21 cellular contexts compared by ENCODE assay signal in genomic region chr10:27658788-27659187, GRCh38.
DNase-seq lines count a peak whose midpoint lies in the region; ATAC-seq and TF ChIP-seq lines count a peak whose summit lies in the region.
"Had no signal": no experiment of that assay in that cellular context is flagged by ENCODE, and none has a peak within 500 bp of the region (broad histone marks: within the 10 kb centered on the region; RNA-seq: fewer than 3 reads in every experiment).

No MANE protein-coding gene starts in this region.

- H3K4me3 ChIP-seq in MG63 (no peak overlapping the region), epithelial cell of esophagus (ENCODE audit: low read length) (no peak overlapping the region), osteoblast (ENCODE audit: insufficient read depth, low read length) (no peak overlapping the region), HAP-1 (no peak overlapping the region)

- H3K36me3 Mint-ChIP-seq in CD14-positive monocyte = no peaks in the 10 kb centered on the region
- H3K36me3 Mint-ChIP-seq: activated naive CD4-positive, alpha-beta T cell treated with anti-CD3 and anti-CD28 coated beads, Interleukin-2, amount 10 ng/mL, durations not matched to agents 7 days and 5 days; type B pancreatic cell had no signal

- H3K27ac ChIP-seq in osteoblast (ENCODE audit: low read depth, low read length) = peak overlapping the region; percentile 49

- H3K4me1 ChIP-seq in osteoblast (ENCODE audit: insufficient read depth, low read length) = peaks cover 48% of the 10 kb centered on the region
- H3K4me1 ChIP-seq in HAP-1 = no peaks in the 10 kb centered on the region

- ATAC-seq in HG02798 (IDR thresholded peaks at IDR 0.05; ENCODE audit: poor library complexity, unreplicated experiment) = no peak
- ATAC-seq: stimulated activated naive CD8-positive, alpha-beta T cell treated with anti-CD3 and anti-CD28 coated beads, Interleukin-15, amount 100 ng/mL, for 72 hours had no signal

- in situ Hi-C loops in ACHN (cut with HindIII; ENCODE audit: low pct_ligation_motif_present, low pct_unique_long_range_greater_than_20kb, low sequenced_read_pairs) (no loop called here), HAP-1 (cut with MboI; ENCODE audit: low sequenced_read_pairs) (loop anchor here (10.0 kb wide), 1 partner anchor 104 kb away; no protein-coding TSS in a partner anchor)

- TF ChIP-seq CTCF in epithelial cell of esophagus (IDR thresholded peaks at IDR 0.05; ENCODE audit: insufficient read depth, low read depth, low read length, missing control alignments) = no peak
- TF ChIP-seq CTCF in osteoblast (IDR thresholded peaks at IDR 0.05; ENCODE audit: extremely low read depth, low read depth, low read length) = no peak
- no peak for TF ChIP-seq CTCF in CD14-positive monocyte (IDR thresholded peaks at IDR 0.05)

- H3K9me3 ChIP-seq in MG63 (no peaks in the 10 kb centered on the region), osteoblast (ENCODE audit: low read depth, low read length) (no peaks in the 10 kb centered on the region), HAP-1 (no peaks in the 10 kb centered on the region)

- H3K4me2 ChIP-seq in osteoblast (ENCODE audit: insufficient read depth, low read length) = peak overlapping the region; percentile 55

- peak; percentile 73 for DNase-seq in GM03348 (ENCODE audit: low spot score)
- DNase-seq in MG63 = peak; percentile 54
- DNase-seq in epithelial cell of esophagus (ENCODE audit: low read depth) = peak; percentile 73
- DNase-seq in osteoblast (ENCODE audit: insufficient read length, low spot score, missing footprints) = peak; percentile 91
- no peak for DNase-seq in ACHN
- no peak for DNase-seq in HAP-1 (ENCODE audit: low spot score in 2 of 2)
- DNase-seq in CD14-positive monocyte (ENCODE audit: low spot score) = no peak
- DNase-seq: activated CD8-positive, alpha-beta memory T cell treated with anti-CD3 and anti-CD28 coated beads for 24 hours; activated naive CD4-positive, alpha-beta T cell treated with anti-CD3 and anti-CD28 coated beads, Interleukin-2, amount 10 ng/mL, durations not matched to agents 7 days and 5 days; activated T-cell treated with anti-CD3 and anti-CD28 coated beads, Interleukin-2, amount 50 U/mL, for 48 hours; COR-L47; hypothalamus; islet precursor cell; Karpas-422; NCI-H1105; NCI-H524 treated with DMSO at 0.1 percent for 48 hours; stimulated activated CD4-positive, alpha-beta T cell treated with anti-CD3 and anti-CD28 coated beads, Interleukin-4, amount 100 ng/mL, for 4 hours; stimulated activated naive CD8-positive, alpha-beta T cell treated with anti-CD3 and anti-CD28 coated beads, Interleukin-15, amount 100 ng/mL, for 72 hours had no signal

- intact Hi-C loops in CD14-positive monocyte (cut with micrococcal nuclease) = loop anchor here (5.0 kb wide), 2 partner anchors 101 to 211 kb away; no protein-coding TSS in a partner anchor

- H3K36me3 ChIP-seq in MG63 = peaks cover 11% of the 10 kb centered on the region
- H3K36me3 ChIP-seq in osteoblast (ENCODE audit: insufficient read depth, low read length) = no peaks in the 10 kb centered on the region
- H3K36me3 ChIP-seq in HAP-1 (replicated peaks) = no peaks in the 10 kb centered on the region

- H2AFZ ChIP-seq in osteoblast (ENCODE audit: low read length) = no peak overlapping the region

- no peaks in the 10 kb centered on the region for H4K20me1 ChIP-seq in osteoblast (ENCODE audit: insufficient read depth, low read length)

- H3K9me3 Mint-ChIP-seq in CD14-positive monocyte = no peaks in the 10 kb centered on the region
- H3K9me3 Mint-ChIP-seq: activated naive CD4-positive, alpha-beta T cell treated with anti-CD3 and anti-CD28 coated beads, Interleukin-2, amount 10 ng/mL, durations not matched to agents 7 days and 5 days; stimulated activated naive CD8-positive, alpha-beta T cell treated with anti-CD3 and anti-CD28 coated beads, Interleukin-15, amount 100 ng/mL, for 72 hours; type B pancreatic cell had no signal

- no peak overlapping the region for H3K27ac Mint-ChIP-seq in CD14-positive monocyte
- H3K27ac Mint-ChIP-seq: activated naive CD4-positive, alpha-beta T cell treated with anti-CD3 and anti-CD28 coated beads, Interleukin-2, amount 10 ng/mL, durations not matched to agents 7 days and 5 days; B cell; stimulated activated naive CD8-positive, alpha-beta T cell treated with anti-CD3 and anti-CD28 coated beads, Interleukin-15, amount 100 ng/mL, for 72 hours; type B pancreatic cell had no signal

- no peak overlapping the region for H3K4me3 Mint-ChIP-seq in CD14-positive monocyte
- H3K4me3 Mint-ChIP-seq: activated naive CD4-positive, alpha-beta T cell treated with anti-CD3 and anti-CD28 coated beads, Interleukin-2, amount 10 ng/mL, durations not matched to agents 7 days and 5 days; B cell; stimulated activated naive CD8-positive, alpha-beta T cell treated with anti-CD3 and anti-CD28 coated beads, Interleukin-15, amount 100 ng/mL, for 72 hours; type B pancreatic cell had no signal

- H3K27me3 Mint-ChIP-seq in CD14-positive monocyte (ENCODE audit: low read depth in 3 of 3) = peaks cover 0 to 8% (median 6%) of the 10 kb centered on the region in 3 donors

- no peaks in the 10 kb centered on the region for H3K27me3 ChIP-seq in MG63
- no peaks in the 10 kb centered on the region for H3K27me3 ChIP-seq in osteoblast (ENCODE audit: insufficient read depth, low read length)
- H3K27me3 ChIP-seq in HAP-1 (ENCODE audit: low read depth) = no peaks in the 10 kb centered on the region

- peaks cover 70% of the 10 kb centered on the region for H3K4me1 Mint-ChIP-seq in CD14-positive monocyte
- H3K4me1 Mint-ChIP-seq: activated naive CD4-positive, alpha-beta T cell treated with anti-CD3 and anti-CD28 coated beads, Interleukin-2, amount 10 ng/mL, durations not matched to agents 7 days and 5 days; B cell; stimulated activated naive CD8-positive, alpha-beta T cell treated with anti-CD3 and anti-CD28 coated beads, Interleukin-15, amount 100 ng/mL, for 72 hours had no signal

- no peaks in the 10 kb centered on the region for H3K79me2 ChIP-seq in osteoblast (ENCODE audit: insufficient read depth, low read length)

Comparison
In these comparisons a context has a peak if more than half of its experiments do, and no peak if none do; other contexts are left out.
1. DNase-seq: peak in GM03348 (single experiment), MG63 (single experiment), epithelial cell of esophagus (single experiment) and osteoblast (single experiment); none in ACHN (single experiment), HAP-1 (0 of 2) and CD14-positive monocyte (single experiment).